In genomic region chr4:100340534-100341364, GRCh38 we compare ENCODE assay signal across 19 cellular contexts.
DNase-seq lines count a peak whose midpoint lies in the region; ATAC-seq and TF ChIP-seq lines count a peak whose summit lies in the region.
"Had no signal": no experiment of that assay in that cellular context is flagged by ENCODE, and none has a peak within 500 bp of the region (broad histone marks: within the 10 kb centered on the region; RNA-seq: fewer than 3 reads in every experiment).

No MANE protein-coding gene starts in this region.

- H3K4me1 Mint-ChIP-seq in mesothelial cell of epicardium: no peaks in the 10 kb centered on the region

- no peak overlapping the region for H3K27ac Mint-ChIP-seq in mesothelial cell of epicardium

- peak overlapping the region in 8 of 11 experiments; percentile 21 to 71 (median 58); a peak in 13 of 22 replicates for H3K27ac ChIP-seq in BLaER1 treated with 17β-estradiol and CSF1 and Interleukin-3, amounts not matched to agents 10 nM and 100 nM
- peak overlapping the region; percentile 18 for H3K27ac ChIP-seq in neutrophil
- H3K27ac ChIP-seq: BLaER1, PC-9, skin epidermis, upper lobe of right lung had no signal

- peak; percentile 30 to 50 for DNase-seq in NCI-H446 (lab: John Stamatoyannopoulos, UW)
- DNase-seq in dedifferentiated amniotic fluid mesenchymal stem cell (ENCODE audit: extremely low spot score): peak; percentile 31
- DNase-seq in DMS153 treated with DMSO at 0.1 percent for 48 hours (lab: John Stamatoyannopoulos, UW; ENCODE audit: unreplicated experiment): no peak
- DNase-seq in mesothelial cell of epicardium (ENCODE audit: low spot score in 2 of 2, unreplicated experiment in 2 of 2): no peak
- no peak for DNase-seq in A172 (ENCODE audit: low spot score)
- DNase-seq: effector CD8-positive, alpha-beta T cell; Karpas-422; NCI-H1694 treated with DMSO at 0.1 percent for 48 hours; NCI-H510A treated with DMSO at 0.1 percent for 48 hours; nucleus accumbens; PC-9; stimulated activated naive CD4-positive, alpha-beta T cell; upper lobe of right lung had no signal

- H3K9me3 Mint-ChIP-seq in mesothelial cell of epicardium: peaks cover 34% of the 10 kb centered on the region

- no peaks in the 10 kb centered on the region for H3K36me3 ChIP-seq in BLaER1 treated with 17β-estradiol and CSF1 and Interleukin-3, amounts not matched to agents 10 nM and 100 nM
- H3K36me3 ChIP-seq in neutrophil: no peaks in the 10 kb centered on the region
- H3K36me3 ChIP-seq: BLaER1, breast epithelium, upper lobe of right lung had no signal

- no peak for TF ChIP-seq CTCF in neutrophil (IDR thresholded peaks at IDR 0.05)
- TF ChIP-seq CTCF in mesothelial cell of epicardium (IDR thresholded peaks at IDR 0.05; ENCODE audit: unreplicated experiment): no peak

- peaks cover 0 to 36% (median 9%) of the 10 kb centered on the region in 10 experiments; a peak in 11 of 20 replicates for H3K4me1 ChIP-seq in BLaER1 treated with 17β-estradiol and CSF1 and Interleukin-3, amounts not matched to agents 10 nM and 100 nM
- H3K4me1 ChIP-seq in neutrophil (ENCODE audit: control insufficient read depth in 1 of 2, insufficient read depth in 1 of 2, low read depth in 1 of 2, low read length in 1 of 2): peaks cover 14 to 15% of the 10 kb centered on the region in 2 experiments
- H3K4me1 ChIP-seq: BLaER1, breast epithelium, upper lobe of right lung had no signal

- no peaks in the 10 kb centered on the region for H3K27me3 Mint-ChIP-seq in mesothelial cell of epicardium (ENCODE audit: low read depth)

- peak overlapping the region in 5 of 11 experiments; percentile 25 to 56 (median 31); a peak in 10 of 22 replicates for H3K4me2 ChIP-seq in BLaER1 treated with 17β-estradiol and CSF1 and Interleukin-3, amounts not matched to agents 10 nM and 100 nM
- H3K4me2 ChIP-seq: BLaER1, PC-9 had no signal

- ATAC-seq in HG02642 (IDR thresholded peaks at IDR 0.05; ENCODE audit: poor library complexity, unreplicated experiment): no peak
- ATAC-seq: upper lobe of right lung had no signal

- H3K4me3 ChIP-seq in BLaER1 treated with 17β-estradiol and CSF1 and Interleukin-3, amounts not matched to agents 10 nM and 100 nM: no peak overlapping the region
- no peak overlapping the region for H3K4me3 ChIP-seq in neutrophil (ENCODE audit: low read depth in 1 of 2, low read length in 1 of 2)
- H3K4me3 ChIP-seq: BLaER1, breast epithelium, PC-9, skin epidermis, upper lobe of right lung had no signal

- H3K36me3 Mint-ChIP-seq in mesothelial cell of epicardium: no peaks in the 10 kb centered on the region

- H4K20me1 ChIP-seq in BLaER1 treated with 17β-estradiol and CSF1 and Interleukin-3, amounts not matched to agents 10 nM and 100 nM: no peaks in the 10 kb centered on the region
- H4K20me1 ChIP-seq: BLaER1 had no signal

- H3K27me3 ChIP-seq in BLaER1 treated with 17β-estradiol and CSF1 and Interleukin-3, amounts not matched to agents 10 nM and 100 nM: no peaks in the 10 kb centered on the region
- no peaks in the 10 kb centered on the region for H3K27me3 ChIP-seq in neutrophil
- H3K27me3 ChIP-seq: BLaER1, breast epithelium, upper lobe of right lung had no signal

- H3K4me3 Mint-ChIP-seq in mesothelial cell of epicardium: no peak overlapping the region

- H3K9me3 ChIP-seq in BLaER1 treated with 17β-estradiol and CSF1 and Interleukin-3, amounts not matched to agents 10 nM and 100 nM (replicated peaks in 1 of 11): peaks cover 10 to 14% (median 12%) of the 10 kb centered on the region in 11 experiments; a peak in 20 of 22 replicates
- H3K9me3 ChIP-seq in neutrophil: no peaks in the 10 kb centered on the region

- H3K9ac ChIP-seq in BLaER1 treated with 17β-estradiol and CSF1 and Interleukin-3, amounts not matched to agents 10 nM and 100 nM: peak overlapping the region in 4 of 11 experiments; percentile 27 to 57 (median 34); a peak in 4 of 22 replicates
- H3K9ac ChIP-seq: BLaER1 had no signal

Comparison
In these comparisons a context has a peak if more than half of its experiments do, and no peak if none do; other contexts are left out.
1. DNase-seq: peak in NCI-H446 (2 of 2) and dedifferentiated amniotic fluid mesenchymal stem cell (single experiment); none in DMS153 treated with DMSO at 0.1 percent for 48 hours (single experiment), mesothelial cell of epicardium (0 of 2) and A172 (single experiment).